20 cellular contexts compared by ENCODE assay signal in the genomic region with DNA sequence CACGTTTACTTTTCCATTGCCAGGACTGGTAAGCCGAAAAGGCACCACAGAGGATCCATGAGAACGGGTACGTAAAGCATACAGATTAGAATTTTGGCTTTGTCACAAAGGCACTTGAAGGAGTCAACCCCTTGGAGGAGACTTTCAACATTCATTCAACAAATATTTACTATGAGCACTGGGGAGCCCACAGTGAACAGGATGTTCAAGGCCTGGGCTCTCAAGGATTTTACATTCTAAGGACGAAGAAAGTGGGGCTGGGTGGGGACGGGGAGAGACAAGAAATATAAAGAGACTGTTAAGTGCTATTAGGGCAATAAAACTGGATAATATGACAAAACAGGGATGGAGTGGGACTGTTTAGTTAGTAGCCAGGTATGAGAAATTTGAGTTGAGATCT.
"Had no signal": no experiment of that assay in that cellular context is flagged by ENCODE, and none has a peak within 500 bp of the region (broad histone marks: within the 10 kb centered on the region; RNA-seq: fewer than 3 reads in every experiment).

No MANE protein-coding gene starts in this region.

- H3K27ac Mint-ChIP-seq: activated B cell treated with CpG ODN at 0.5 μM for 24 hours; activated CD4-positive, alpha-beta T cell treated with anti-CD3 and anti-CD28 coated beads, Interleukin-2, amount 10 ng/mL, durations not matched to agents 24 days and 14 days; activated naive CD4-positive, alpha-beta T cell treated with anti-CD3 and anti-CD28 coated beads, Interleukin-2, amount 50 U/mL, for 72 hours; T-helper 17 cell had no signal

- H3K9me3 Mint-ChIP-seq: activated B cell treated with CpG ODN at 0.5 μM for 24 hours; activated CD4-positive, alpha-beta T cell treated with anti-CD3 and anti-CD28 coated beads, Interleukin-2, amount 10 ng/mL, durations not matched to agents 24 days and 14 days; activated naive CD4-positive, alpha-beta T cell treated with anti-CD3 and anti-CD28 coated beads, Interleukin-2, amount 50 U/mL, for 72 hours; activated T-cell treated with anti-CD3 and anti-CD28 coated beads, Interleukin-2, amount 50 U/mL, for 4 hours had no signal

- H3K4me3 Mint-ChIP-seq: activated B cell treated with CpG ODN at 0.5 μM for 24 hours; activated CD4-positive, alpha-beta T cell treated with anti-CD3 and anti-CD28 coated beads, Interleukin-2, amount 10 ng/mL, durations not matched to agents 24 days and 14 days; activated T-cell treated with anti-CD3 and anti-CD28 coated beads, Interleukin-2, amount 50 U/mL, for 4 hours; T-helper 17 cell had no signal

- ATAC-seq: activated naive CD4-positive, alpha-beta T cell treated with anti-CD3 and anti-CD28 coated beads, Interleukin-2, amount 50 U/mL, for 72 hours; activated T-cell treated with anti-CD3 and anti-CD28 coated beads, Interleukin-2, amount 50 U/mL, for 4 hours; PC-3; T-helper 17 cell had no signal

- DNase-seq: activated B cell treated with CpG ODN at 0.5 μM for 24 hours; activated CD4-positive, alpha-beta T cell treated with anti-CD3 and anti-CD28 coated beads for 1 hour; activated CD4-positive, alpha-beta T cell treated with anti-CD3 and anti-CD28 coated beads, Interleukin-2, amount 10 ng/mL, durations not matched to agents 24 days and 14 days; activated CD4-positive, alpha-beta T cell treated with anti-CD3 and anti-CD28 coated beads, Interleukin-2, amount 50 U/mL, for 48 hours; activated CD8-positive, alpha-beta memory T cell treated with anti-CD3 and anti-CD28 coated beads for 24 hours; activated effector memory CD4-positive, alpha-beta T cell treated with anti-CD3 and anti-CD28 coated beads, Interleukin-2, amount 50 U/mL, for 16 hours; activated naive CD4-positive, alpha-beta T cell treated with Interleukin-2 at 50 U/mL for 16 hours; activated T-cell treated with anti-CD3 and anti-CD28 coated beads, Interleukin-2, amount 50 U/mL, for 4 hours; cerebellar nuclear complex; Kasumi-1; KBM-7; NCI-H1092; NCI-H1930; NCI-H446 treated with DMSO at 0.1 percent for 48 hours; NCI-H526 treated with DMSO at 0.1 percent for 48 hours; PC-3; SIG-M5; T-helper 17 cell; T-helper 9 cell had no signal
